Comparison of ENCODE assay signal across 8 cellular contexts in genomic region chr10:11881477-11882417, GRCh38. TPM values are rescaled to one million over a fixed set of nuclear protein-coding genes. Genes with fewer than 3 reads are reported as not detected.
A peak's percentile ranks its signal among the peaks of the same experiment; 100 is the strongest.
DNase-seq lines count a peak whose midpoint lies in the region; ATAC-seq, FAIRE-seq and TF ChIP-seq lines count a peak whose summit lies in the region.

No MANE protein-coding gene starts in this region.

- DNase-seq in AG20443 (ENCODE audit: low spot score) (peak; percentile 48), HPDE6-E6E7 (ENCODE audit: extremely low spot score) (peak; percentile 50), astrocyte (ENCODE audit: low read depth) (no peak), HepG2 (ENCODE audit: low spot score) (peak; percentile 89), esophagus muscularis mucosa (ENCODE audit: extremely low spot score) (no peak)
- no peak for DNase-seq in stimulated activated CD4-positive, alpha-beta T cell treated with anti-CD3 and anti-CD28 coated beads, Interleukin-12 subunit alpha, Interleukin-12 subunit beta, amount 100 ng/mL, for 4 hours
- DNase-seq in activated naive CD4-positive, alpha-beta T cell treated with anti-CD3 and anti-CD28 coated beads, Interleukin-2, amount 50 U/mL, for 16 hours: no peak

- no peaks in the 10 kb centered on the region for H3K27me3 Mint-ChIP-seq in astrocyte (ENCODE audit: low read depth, unreplicated experiment)

- in situ Hi-C loops in HepG2 (cut with HindIII; ENCODE audit: extremely low pct_ligation_motif_present, low pct_unique_long_range_greater_than_20kb): no loop called here

- peak; percentile 85 for TF ChIP-seq RAD21 in HepG2 (CRISPR knock-in tag; IDR thresholded peaks at IDR 0.05)

- H3K9me3 ChIP-seq in astrocyte (ENCODE audit: insufficient read depth, low read depth, low read length): no peaks in the 10 kb centered on the region
- no peaks in the 10 kb centered on the region for H3K9me3 ChIP-seq in HepG2 (ENCODE audit: low read length)
- H3K9me3 ChIP-seq in esophagus muscularis mucosa: no peaks in the 10 kb centered on the region

- H3K27ac ChIP-seq in astrocyte (ENCODE audit: low read depth, low read length) (no peak overlapping the region), HepG2 (ENCODE audit: extremely low read length, insufficient read depth, low read length) (no peak overlapping the region), esophagus muscularis mucosa (replicated peaks in 1 of 4) (no peak overlapping the region)

- no peak overlapping the region for H3K4me3 ChIP-seq in astrocyte (ENCODE audit: insufficient read depth, low read depth, low read length)
- H3K4me3 ChIP-seq in HepG2 (replicated peaks in 1 of 3; ENCODE audit: insufficient read depth in 1 of 3, low read depth in 2 of 3, low read length in 3 of 3): no peak overlapping the region
- H3K4me3 ChIP-seq in esophagus muscularis mucosa: no peak overlapping the region

- CTCF ChIA-PET in HepG2 (lab: Yijun Ruan, JAX; ENCODE audit: low intra/inter-chr PET ratio, low total read pairs): interaction anchor here (0.8 kb wide), 1 partner anchor 105 kb away, joined by 4 read pairs; no protein-coding TSS in a partner anchor

- FAIRE-seq in astrocyte (lab: Jason Lieb, UNC) (no peak), HepG2 (lab: Jason Lieb, UNC) (peak; percentile 87)

- intact Hi-C loops in HepG2 (cut with micrococcal nuclease; ENCODE audit: unreplicated experiment): loop anchor here (1.0 kb wide), 1 partner anchor 105 kb away; no protein-coding TSS in a partner anchor
- intact Hi-C loops in esophagus muscularis mucosa (cut with DNase I): no loop called here

- WGBS in HepG2 (ENCODE audit: low lambda C conversion rate): 79% methylated on average over 13 of the region's 21 CpGs
- 89% methylated on average over 21 of the region's 21 CpGs for WGBS in esophagus muscularis mucosa

- no TSS peak for BruUV-seq in HepG2 (replicated peaks; lab: Mats Ljungman, UMichigan)

- no peak overlapping the region for H3K9ac ChIP-seq in astrocyte (ENCODE audit: low read length)
- H3K9ac ChIP-seq in HepG2 (ENCODE audit: insufficient read depth, low read depth, low read length): no peak overlapping the region

- peaks cover 13% of the 10 kb centered on the region for H3K4me1 Mint-ChIP-seq in astrocyte (ENCODE audit: low read depth, unreplicated experiment)

- H3K27me3 ChIP-seq in astrocyte (ENCODE audit: insufficient read depth, low read length) (no peaks in the 10 kb centered on the region), HepG2 (ENCODE audit: control insufficient read depth in 1 of 2, insufficient read depth in 2 of 2, low read length in 2 of 2) (no peaks in the 10 kb centered on the region), esophagus muscularis mucosa (no peaks in the 10 kb centered on the region)

- ATAC-seq in HepG2: peak; percentile 91
- ATAC-seq in GM18511 (IDR thresholded peaks at IDR 0.05; ENCODE audit: unreplicated experiment): no peak

- peak overlapping the region; percentile 72 for H3K27ac Mint-ChIP-seq in astrocyte (ENCODE audit: unreplicated experiment)

- TF ChIP-seq POLR2A in HepG2 (IDR thresholded peaks at IDR 0.05; ENCODE audit: insufficient read depth in 1 of 2, low read depth in 2 of 2, low read length in 2 of 2) (no peak), esophagus muscularis mucosa (IDR thresholded peaks at IDR 0.05; ENCODE audit: low read depth) (no peak)

- H3K36me3 ChIP-seq in astrocyte (ENCODE audit: insufficient read depth, low read length): no peaks in the 10 kb centered on the region
- no peaks in the 10 kb centered on the region for H3K36me3 ChIP-seq in HepG2 (replicated peaks in 1 of 2; ENCODE audit: control insufficient read depth in 1 of 2, insufficient read depth in 2 of 2, low read length in 2 of 2)
- H3K36me3 ChIP-seq in esophagus muscularis mucosa: no peaks in the 10 kb centered on the region

- POLR2A ChIA-PET in HepG2 (lab: Yijun Ruan, JAX): interaction anchor here (0.7 to 1.1 kb wide), 2 partner anchors 16 to 88 kb away, joined by 4 to 6 read pairs; no protein-coding TSS in a partner anchor

- H3K36me3 Mint-ChIP-seq in astrocyte (ENCODE audit: low read depth, unreplicated experiment): no peaks in the 10 kb centered on the region

- H3K4me3 Mint-ChIP-seq in astrocyte (ENCODE audit: unreplicated experiment): no peak overlapping the region

- H2AFZ ChIP-seq in astrocyte (ENCODE audit: low read depth, low read length) (peak overlapping the region; percentile 53), HepG2 (ENCODE audit: low read length) (no peak overlapping the region)

- H3K4me2 ChIP-seq in astrocyte (ENCODE audit: low read length): peak overlapping the region; percentile 46
- H3K4me2 ChIP-seq in HepG2 (ENCODE audit: low read depth, low read length): no peak overlapping the region

- no peaks in the 10 kb centered on the region for H4K20me1 ChIP-seq in astrocyte (ENCODE audit: insufficient read depth, low read length)
- no peaks in the 10 kb centered on the region for H4K20me1 ChIP-seq in HepG2 (ENCODE audit: insufficient read depth, low read length)

- H3K79me2 ChIP-seq in astrocyte (ENCODE audit: insufficient read depth, low read length) (no peaks in the 10 kb centered on the region), HepG2 (ENCODE audit: insufficient read depth, low read length) (no peaks in the 10 kb centered on the region)

- H3K4me1 ChIP-seq in astrocyte (ENCODE audit: insufficient read depth, low read length) (peaks cover 8% of the 10 kb centered on the region), HepG2 (ENCODE audit: insufficient read depth, low read length) (peaks cover 69% of the 10 kb centered on the region), esophagus muscularis mucosa (no peaks in the 10 kb centered on the region)

- no peaks in the 10 kb centered on the region for H3K9me3 Mint-ChIP-seq in astrocyte (ENCODE audit: unreplicated experiment)

- TF ChIP-seq EP300 in HepG2 (IDR thresholded peaks at IDR 0.05; ENCODE audit: low read depth in 2 of 2, low read length in 2 of 2): no peak
- no peak for TF ChIP-seq EP300 in HepG2 (CRISPR knock-in tag; IDR thresholded peaks at IDR 0.05; ENCODE audit: borderline replicate concordance)
- no peak for TF ChIP-seq EP300 in esophagus muscularis mucosa (IDR thresholded peaks at IDR 0.05)

- TF ChIP-seq CTCF in astrocyte (IDR thresholded peaks at IDR 0.05; ENCODE audit: insufficient read depth, low read depth, low read length) (no peak), HepG2 (CRISPR knock-in tag; IDR thresholded peaks at IDR 0.05) (peak; percentile 85), esophagus muscularis mucosa (IDR thresholded peaks at IDR 0.05) (no peak)

TF ChIP-seq in HepG2, 621 proteins besides CTCF, POLR2A, EP300 and RAD21 (continues in another document):
- TF ChIP-seq TAF1 (CRISPR knock-in tag; IDR thresholded peaks at IDR 0.05): no peak
- TF ChIP-seq CENPX (CRISPR knock-in tag; IDR thresholded peaks at IDR 0.05): no peak
- no peak for TF ChIP-seq ZNF674 (CRISPR knock-in tag; IDR thresholded peaks at IDR 0.05; ENCODE audit: low read depth)
- no peak for TF ChIP-seq HHEX (CRISPR knock-in tag; IDR thresholded peaks at IDR 0.05)
- TF ChIP-seq ZNF441 (CRISPR knock-in tag; IDR thresholded peaks at IDR 0.05; ENCODE audit: borderline replicate concordance): no peak
- TF ChIP-seq RFX1 (IDR thresholded peaks at IDR 0.05): no peak

RNA-seq across cellular contexts. Expression of gene PROSER2, which starts 58.6 kb away (rescaled TPM):
- total RNA-seq in astrocyte: 10.3 and 12.1 TPM in 2 replicates
- 6.7 and 6.9 TPM in 2 replicates for total RNA-seq in HepG2 (2016; rRNA removed; fragmentation: Illumina TruSeq; extraction: Trizol)
- total RNA-seq in HepG2 (2016; cell fraction: cytosol; rRNA removed; fragmentation: Illumina TruSeq; extraction: Trizol; ENCODE audit: low read depth): 2.0 and 2.7 TPM in 2 replicates
- total RNA-seq in HepG2 (2016; cell fraction: insoluble cytoplasmic fraction; rRNA removed; fragmentation: Illumina TruSeq; extraction: Trizol): 6.3 and 8.2 TPM in 2 replicates
- total RNA-seq in HepG2 (2016; cell fraction: membrane; rRNA removed; fragmentation: Illumina TruSeq; extraction: Trizol): 4.6 and 5.4 TPM in 2 replicates
- total RNA-seq in HepG2 (2016; cell fraction: nucleus; rRNA removed; fragmentation: Illumina TruSeq; extraction: Trizol): 3.8 and 5.3 TPM in 2 replicates
- 6.7 and 7.7 TPM in 2 replicates for polyA plus RNA-seq in HepG2 (2011; rRNA removed)
- polyA plus RNA-seq in HepG2 (2011; cell fraction: cytosol; rRNA removed): 3.6 and 5.9 TPM in 2 replicates
- polyA plus RNA-seq in HepG2 (2011; cell fraction: nucleus; rRNA removed): 8.5 and 8.6 TPM in 2 replicates
- 7.3 and 12.4 TPM in 2 replicates for polyA plus RNA-seq in HepG2 (2012)
- polyA plus RNA-seq in HepG2 (2016; cell fraction: cytosol; fragmentation: Illumina TruSeq; extraction: Trizol; ENCODE audit: low read depth): 1.9 TPM in 2 replicates
- polyA plus RNA-seq in HepG2 (2016; cell fraction: insoluble cytoplasmic fraction; fragmentation: Illumina TruSeq; extraction: Trizol; ENCODE audit: low read depth): 7.7 and 8.0 TPM in 2 replicates
- polyA plus RNA-seq in HepG2 (2016; cell fraction: membrane; fragmentation: Illumina TruSeq; extraction: Trizol; ENCODE audit: low read depth): 2.9 and 3.7 TPM in 2 replicates
- polyA plus RNA-seq in HepG2 (2016; cell fraction: nucleus; fragmentation: Illumina TruSeq; extraction: Trizol; ENCODE audit: insufficient read depth, low read depth): 6.8 and 10.0 TPM in 2 replicates
- 6.3 and 10.2 TPM in 2 replicates for polyA minus RNA-seq in HepG2 (2011; rRNA and poly(A)+ RNA removed; ENCODE audit: low replicate concordance)
- 5.3 and 6.1 TPM in 2 replicates for polyA minus RNA-seq in HepG2 (2011; cell fraction: cytosol; rRNA and poly(A)+ RNA removed)
- 6.1 and 8.0 TPM in 2 replicates for polyA minus RNA-seq in HepG2 (2011; cell fraction: nucleus; rRNA and poly(A)+ RNA removed)
- 1 to 10 TPM; 2.5 to 5.9 (median 3.7) TPM for total RNA-seq in esophagus muscularis mucosa

Comparison
In these comparisons a context has a peak if more than half of its experiments do, and no peak if none do; other contexts are left out.
1. DNase-seq: peak in AG20443 (single experiment), HPDE6-E6E7 (single experiment) and HepG2 (single experiment); none in astrocyte (single experiment), esophagus muscularis mucosa (single experiment), stimulated activated CD4-positive, alpha-beta T cell treated with anti-CD3 and anti-CD28 coated beads, Interleukin-12 subunit alpha, Interleukin-12 subunit beta, amount 100 ng/mL, for 4 hours (single experiment) and activated naive CD4-positive, alpha-beta T cell treated with anti-CD3 and anti-CD28 coated beads, Interleukin-2, amount 50 U/mL, for 16 hours (single experiment).